12 cellular contexts compared by ENCODE assay signal in genomic region chr3:16841354-16841753, GRCh38. TPM values are rescaled to one million over a fixed set of nuclear protein-coding genes. Genes with fewer than 3 reads are reported as not detected.
DNase-seq lines count a peak whose midpoint lies in the region; ATAC-seq, FAIRE-seq and TF ChIP-seq lines count a peak whose summit lies in the region.
"Had no signal": no experiment of that assay in that cellular context is flagged by ENCODE, and none has a peak within 500 bp of the region (broad histone marks: within the 10 kb centered on the region; RNA-seq: fewer than 3 reads in every experiment).

No MANE protein-coding gene starts in this region.

- 66 to 71% methylated on average over 6 of the region's 6 CpGs for WGBS in testis, 2 donors

- TF ChIP-seq CTCF in CD4-positive, alpha-beta T cell (IDR thresholded peaks at IDR 0.05) = no peak
- no peak for TF ChIP-seq CTCF in testis (IDR thresholded peaks at IDR 0.05)
- no peak for TF ChIP-seq CTCF in vagina (IDR thresholded peaks at IDR 0.05)

- DNase-seq in CD4-positive, alpha-beta T cell = no peak
- DNase-seq in GM19239 (ENCODE audit: insufficient read length, low spot score) (no peak), DMS79 treated with DMSO at 0.1 percent for 48 hours (lab: John Stamatoyannopoulos, UW) (no peak), testis (no peak), vagina (ENCODE audit: extremely low spot score in 2 of 2) (no peak)
- no peak for DNase-seq in activated CD8-positive, alpha-beta T cell treated with anti-CD3 and anti-CD28 coated beads, Interleukin-2, amount 10 ng/mL, durations not matched to agents 7 days and 5 days
- DNase-seq: COR-L47 had no signal

- POLR2A ChIA-PET in CD4-positive, alpha-beta T cell (lab: Charles Lee) = interaction anchor here (0.5 to 4.4 kb wide), 16 partner anchors 9 to 577 kb away, joined by 3 to 137 read pairs (median 4); partner anchors contain the start of genes DPH3, OXNAD1 and PLCL2
- POLR2A ChIA-PET in activated CD8-positive, alpha-beta T cell treated with anti-CD3 and anti-CD28 coated beads, Interleukin-2, amount 10 ng/mL, durations not matched to agents 7 days and 5 days (lab: Charles Lee) = interaction anchor here (0.6 to 4.6 kb wide), 6 partner anchors 8 to 901 kb away, joined by 3 to 34 read pairs (median 4); partner anchors contain the start of gene PLCL2

- H3K36me3 Mint-ChIP-seq in CD4-positive, alpha-beta T cell (ENCODE audit: low read depth) = no peaks in the 10 kb centered on the region
- H3K36me3 Mint-ChIP-seq in activated CD8-positive, alpha-beta T cell treated with anti-CD3 and anti-CD28 coated beads, Interleukin-2, amount 10 ng/mL, durations not matched to agents 7 days and 5 days (ENCODE audit: low read depth) = no peaks in the 10 kb centered on the region

- peaks cover 94% of the 10 kb centered on the region for H3K4me1 Mint-ChIP-seq in CD4-positive, alpha-beta T cell (ENCODE audit: low read depth)
- peaks cover 75% of the 10 kb centered on the region for H3K4me1 Mint-ChIP-seq in activated CD8-positive, alpha-beta T cell treated with anti-CD3 and anti-CD28 coated beads, Interleukin-2, amount 10 ng/mL, durations not matched to agents 7 days and 5 days (ENCODE audit: low read depth)

- TF ChIP-seq POLR2A in testis (IDR thresholded peaks at IDR 0.05) (no peak), vagina (IDR thresholded peaks at IDR 0.05) (no peak)

- no peak for ATAC-seq in CD4-positive, alpha-beta T cell (ENCODE audit: poor library complexity)
- no peak for ATAC-seq in activated CD8-positive, alpha-beta T cell treated with anti-CD3 and anti-CD28 coated beads, Interleukin-2, amount 10 ng/mL, durations not matched to agents 7 days and 5 days
- no peak for ATAC-seq in GM21367 (IDR thresholded peaks at IDR 0.05; ENCODE audit: unreplicated experiment)

- H3K9me3 ChIP-seq in CD4-positive, alpha-beta T cell (ENCODE audit: control insufficient read depth, low read length) = no peaks in the 10 kb centered on the region
- no peaks in the 10 kb centered on the region for H3K9me3 ChIP-seq in muscle layer of duodenum (ENCODE audit: control insufficient read depth in 1 of 2, low read length in 2 of 2)
- no peaks in the 10 kb centered on the region for H3K9me3 ChIP-seq in testis
- H3K9me3 ChIP-seq in vagina = no peaks in the 10 kb centered on the region
- H3K9me3 ChIP-seq: breast epithelium had no signal

- H3K27me3 Mint-ChIP-seq in CD4-positive, alpha-beta T cell = no peaks in the 10 kb centered on the region
- no peaks in the 10 kb centered on the region for H3K27me3 Mint-ChIP-seq in activated CD8-positive, alpha-beta T cell treated with anti-CD3 and anti-CD28 coated beads, Interleukin-2, amount 10 ng/mL, durations not matched to agents 7 days and 5 days (ENCODE audit: low read depth)

- H3K36me3 ChIP-seq in muscle layer of duodenum (ENCODE audit: control insufficient read depth in 1 of 2, insufficient read depth in 2 of 2, low read length in 2 of 2) = no peaks in the 10 kb centered on the region
- no peaks in the 10 kb centered on the region for H3K36me3 ChIP-seq in testis (ENCODE audit: low read depth, missing control alignments)
- no peaks in the 10 kb centered on the region for H3K36me3 ChIP-seq in vagina
- H3K36me3 ChIP-seq: breast epithelium had no signal

- intact Hi-C loops in CD4-positive, alpha-beta T cell (cut with DNase I, micrococcal nuclease) = loop anchor here in 1 of 2 experiments (10.0 kb wide), 1 partner anchor 577 kb away; the partner anchor contains the start of genes DPH3 and OXNAD1
- intact Hi-C loops in testis (cut with DNase I; ENCODE audit: low total_unique reads) = no loop called here
- intact Hi-C loops in vagina (cut with DNase I) = no loop called here

- FAIRE-seq in GM19239 (lab: Jason Lieb, UNC) = peak; percentile 44
- FAIRE-seq: H1 had no signal

- no peaks in the 10 kb centered on the region for H3K9me3 Mint-ChIP-seq in CD4-positive, alpha-beta T cell
- no peaks in the 10 kb centered on the region for H3K9me3 Mint-ChIP-seq in activated CD8-positive, alpha-beta T cell treated with anti-CD3 and anti-CD28 coated beads, Interleukin-2, amount 10 ng/mL, durations not matched to agents 7 days and 5 days (ENCODE audit: insufficient read depth)
- H3K9me3 Mint-ChIP-seq: neural crest cell had no signal

- H3K4me1 ChIP-seq in muscle layer of duodenum (ENCODE audit: control insufficient read depth in 1 of 2, insufficient read depth in 2 of 2, low read length in 2 of 2) = peaks cover 4 to 35% of the 10 kb centered on the region in 2 donors
- H3K4me1 ChIP-seq in testis = peaks cover 4% of the 10 kb centered on the region
- H3K4me1 ChIP-seq in vagina = no peaks in the 10 kb centered on the region
- H3K4me1 ChIP-seq: breast epithelium had no signal

- peak overlapping the region; percentile 33 to 54 for H3K4me3 ChIP-seq in muscle layer of duodenum (ENCODE audit: low read depth in 1 of 2, low read length in 2 of 2)
- H3K4me3 ChIP-seq in testis = no peak overlapping the region
- no peak overlapping the region for H3K4me3 ChIP-seq in vagina
- H3K4me3 ChIP-seq: breast epithelium had no signal

- peak overlapping the region; percentile 68 for H3K27ac ChIP-seq in CD4-positive, alpha-beta T cell (ENCODE audit: low read depth, low read length)
- H3K27ac ChIP-seq in muscle layer of duodenum (ENCODE audit: low read length) (peak overlapping the region; percentile 52), testis (no peak overlapping the region), vagina (no peak overlapping the region)
- H3K27ac ChIP-seq: breast epithelium had no signal

- peak overlapping the region; percentile 97 for H3K27ac Mint-ChIP-seq in CD4-positive, alpha-beta T cell
- peak overlapping the region; percentile 99 for H3K27ac Mint-ChIP-seq in activated CD8-positive, alpha-beta T cell treated with anti-CD3 and anti-CD28 coated beads, Interleukin-2, amount 10 ng/mL, durations not matched to agents 7 days and 5 days

- CTCF ChIA-PET in CD4-positive, alpha-beta T cell (lab: Charles Lee) = interaction anchor here (1.4 to 2.0 kb wide), 3 partner anchors 8 to 43 kb away, joined by 3 to 15 read pairs (median 6); partner anchors contain the start of gene PLCL2
- CTCF ChIA-PET in activated CD8-positive, alpha-beta T cell treated with anti-CD3 and anti-CD28 coated beads, Interleukin-2, amount 10 ng/mL, durations not matched to agents 7 days and 5 days (lab: Charles Lee) = interaction anchor here (1.4 to 5.0 kb wide), 5 partner anchors 12 to 391 kb away, joined by 3 to 41 read pairs (median 6); partner anchors contain the start of gene PLCL2

- H3K4me3 Mint-ChIP-seq in CD4-positive, alpha-beta T cell = peak overlapping the region; percentile 88
- H3K4me3 Mint-ChIP-seq in activated CD8-positive, alpha-beta T cell treated with anti-CD3 and anti-CD28 coated beads, Interleukin-2, amount 10 ng/mL, durations not matched to agents 7 days and 5 days = peak overlapping the region; percentile 77
- H3K4me3 Mint-ChIP-seq: neural crest cell had no signal

- no peaks in the 10 kb centered on the region for H3K27me3 ChIP-seq in CD4-positive, alpha-beta T cell (ENCODE audit: control insufficient read depth, insufficient read depth, low read length)
- H3K27me3 ChIP-seq in muscle layer of duodenum (ENCODE audit: low read depth, low read length) (no peaks in the 10 kb centered on the region), testis (no peaks in the 10 kb centered on the region), vagina (no peaks in the 10 kb centered on the region)
- H3K27me3 ChIP-seq: breast epithelium had no signal

RNA-seq across cellular contexts. Expression of gene PLCL2, which starts 43.4 kb away (rescaled TPM):
- 10 to 100 TPM; 35.1 to 36.3 TPM for total RNA-seq in CD4-positive, alpha-beta T cell
- total RNA-seq in activated CD8-positive, alpha-beta T cell treated with anti-CD3 and anti-CD28 coated beads, Interleukin-2, amount 10 ng/mL, durations not matched to agents 7 days and 5 days = 10 to 100 TPM; 33.9 to 35.8 TPM
- total RNA-seq in testis (10 to 100 TPM; 15.0 to 23.0 TPM), vagina (5.6 TPM)
- polyA plus RNA-seq in testis (ENCODE audit: insufficient read depth, low read depth, low replicate concordance) = 10.7 TPM

Comparison
In these comparisons a context has a peak if more than half of its experiments do, and no peak if none do; other contexts are left out.
1. H3K27ac ChIP-seq: peak in CD4-positive, alpha-beta T cell (single experiment) and muscle layer of duodenum (single experiment); none in testis (0 of 2) and vagina (single experiment).
2. H3K4me3 ChIP-seq: peak in muscle layer of duodenum (2 of 2); none in testis (0 of 2) and vagina (0 of 2).